Comparison of ENCODE assay signal across 20 cellular contexts in genomic region chr3:148344522-148344921, GRCh38.
DNase-seq lines count a peak whose midpoint lies in the region; ATAC-seq, FAIRE-seq and TF ChIP-seq lines count a peak whose summit lies in the region.
"Had no signal": no experiment of that assay in that cellular context is flagged by ENCODE, and none has a peak within 500 bp of the region (broad histone marks: within the 10 kb centered on the region; RNA-seq: fewer than 3 reads in every experiment).

No MANE protein-coding gene starts in this region.

- TF ChIP-seq EP300 in SK-N-SH (IDR thresholded peaks at IDR 0.05; ENCODE audit: borderline replicate concordance in 1 of 2, low read depth in 1 of 2, low read length in 1 of 2) = no peak

- H3K4me2 ChIP-seq in SK-N-SH = no peak overlapping the region
- H3K4me2 ChIP-seq: A549, BLaER1, GM23338 had no signal

- H3K9ac ChIP-seq in SK-N-SH = no peak overlapping the region
- H3K9ac ChIP-seq: BLaER1 had no signal

- TF ChIP-seq POLR2A in erythroblast (IDR thresholded peaks at IDR 0.05; ENCODE audit: low read length) = no peak

- H3K27ac Mint-ChIP-seq in effector memory CD8-positive, alpha-beta T cell = no peak overlapping the region
- H3K27ac Mint-ChIP-seq: CD14-positive monocyte; CD4-positive, alpha-beta memory T cell; GM23338 had no signal

- no peaks in the 10 kb centered on the region for H3K4me1 ChIP-seq in SK-N-SH (ENCODE audit: control insufficient read depth in 1 of 2, insufficient read depth in 2 of 2, low read depth in 1 of 2, low read length in 1 of 2)
- H3K4me1 ChIP-seq: A549 had no signal

- ATAC-seq in SK-N-SH treated with all-trans-retinoic acid at 6 μM for 48 hours (no peak), HG02588 (IDR thresholded peaks at IDR 0.05; ENCODE audit: unreplicated experiment) (no peak)
- no peak for ATAC-seq in effector memory CD8-positive, alpha-beta T cell (replicated peaks)
- ATAC-seq: A549, GM23338 had no signal

- POLR2A ChIA-PET in SK-N-SH (lab: Yijun Ruan, JAX) = no interaction called here

- H3K9me3 Mint-ChIP-seq in effector memory CD8-positive, alpha-beta T cell = peaks cover 9% of the 10 kb centered on the region in 2 donors

- no peaks in the 10 kb centered on the region for H3K79me2 ChIP-seq in SK-N-SH (ENCODE audit: insufficient read depth)

- H3K4me3 Mint-ChIP-seq in effector memory CD8-positive, alpha-beta T cell = no peak overlapping the region
- H3K4me3 Mint-ChIP-seq: CD14-positive monocyte; CD4-positive, alpha-beta memory T cell; GM23338 had no signal

- DNase-seq in SK-N-SH (no peak), HTR-8/SVneo (ENCODE audit: insufficient read length, low spot score) (peak; percentile 5), foreskin melanocyte (peak; percentile 64), erythroblast (lab: John Stamatoyannopoulos, UW) (no peak)
- DNase-seq in effector memory CD8-positive, alpha-beta T cell = no peak
- DNase-seq: CD4-positive, alpha-beta memory T cell; DMS153; DMS79; GDM1; HCEC 1CT had no signal

- TF ChIP-seq RAD21 in SK-N-SH (IDR thresholded peaks at IDR 0.05; ENCODE audit: low read length) = no peak

- H3K27ac ChIP-seq in SK-N-SH (ENCODE audit: low read depth in 2 of 2, low read length in 1 of 2) = no peak overlapping the region
- H3K27ac ChIP-seq: 22Rv1, A549, BLaER1 had no signal

- H3K36me3 Mint-ChIP-seq in effector memory CD8-positive, alpha-beta T cell (ENCODE audit: insufficient read depth) = no peaks in the 10 kb centered on the region
- H3K36me3 Mint-ChIP-seq: CD14-positive monocyte; CD4-positive, alpha-beta memory T cell had no signal

- no peaks in the 10 kb centered on the region for H3F3A ChIP-seq in SK-N-SH (replicated peaks; ENCODE audit: insufficient read depth)

- no peaks in the 10 kb centered on the region for H3K9me2 ChIP-seq in SK-N-SH

- CTCF ChIA-PET in SK-N-SH (lab: Yijun Ruan, JAX) = no interaction called here

- TF ChIP-seq CTCF in SK-N-SH (IDR thresholded peaks at IDR 0.05) = no peak

- no peaks in the 10 kb centered on the region for H4K20me1 ChIP-seq in SK-N-SH (ENCODE audit: insufficient read depth)
- H4K20me1 ChIP-seq: BLaER1 had no signal

- H2AFZ ChIP-seq in SK-N-SH (ENCODE audit: low read depth) = peak overlapping the region; percentile 13; the same call in 1 of the 2 replicates
- H2AFZ ChIP-seq: GM23338 had no signal

- H3K9me3 ChIP-seq in SK-N-SH = no peaks in the 10 kb centered on the region
- H3K9me3 ChIP-seq: A549 had no signal

- FAIRE-seq in HTR-8/SVneo (lab: Jason Lieb, UNC) = no peak
- FAIRE-seq: A549, GM12892, GM18507, H54 had no signal

- H3K36me3 ChIP-seq in SK-N-SH (replicated peaks in 1 of 2; ENCODE audit: control insufficient read depth in 1 of 2, insufficient read depth in 2 of 2, low read length in 1 of 2) = no peaks in the 10 kb centered on the region
- H3K36me3 ChIP-seq: BLaER1 had no signal

- H3K27me3 ChIP-seq in SK-N-SH (ENCODE audit: insufficient read depth) = no peaks in the 10 kb centered on the region
- H3K27me3 ChIP-seq: BLaER1 had no signal

- H3K4me3 ChIP-seq in SK-N-SH (ENCODE audit: low read depth in 2 of 2, low read length in 1 of 2) = no peak overlapping the region
- H3K4me3 ChIP-seq: A549, BLaER1, GM23338 had no signal

- H3K4me1 Mint-ChIP-seq in effector memory CD8-positive, alpha-beta T cell (ENCODE audit: low read depth in 2 of 2) = no peaks in the 10 kb centered on the region
- H3K4me1 Mint-ChIP-seq: CD14-positive monocyte; CD4-positive, alpha-beta memory T cell; GM23338 had no signal

- WGBS in SK-N-SH (ENCODE audit: low lambda C conversion rate) = 7% methylated on average over 1 of the region's 1 CpG

- no peaks in the 10 kb centered on the region for H3K27me3 Mint-ChIP-seq in effector memory CD8-positive, alpha-beta T cell
- H3K27me3 Mint-ChIP-seq: CD4-positive, alpha-beta memory T cell had no signal

TF ChIP-seq in SK-N-SH, 30 proteins besides CTCF, POLR2A, EP300 and RAD21 (continues in another document):
- TF ChIP-seq IRF3 (IDR thresholded peaks at IDR 0.05; ENCODE audit: low read depth, low read length) (no peak), ZBTB33 (IDR thresholded peaks at IDR 0.05; ENCODE audit: borderline replicate concordance, low read depth) (no peak), USF2 (IDR thresholded peaks at IDR 0.05; ENCODE audit: borderline replicate concordance, low read depth, low read length) (no peak)

TF ChIP-seq in SK-N-SH treated with all-trans-retinoic acid at 6 μM for 48 hours, 23 proteins besides CTCF, POLR2A, EP300 and RAD21 (continues in another document):
- TF ChIP-seq PATZ1 (CRISPR knock-in tag; IDR thresholded peaks at IDR 0.05; ENCODE audit: borderline replicate concordance) = no peak
- no peak for TF ChIP-seq POU6F1 (CRISPR knock-in tag; IDR thresholded peaks at IDR 0.05; ENCODE audit: borderline replicate concordance, low read depth)
- TF ChIP-seq ISL1 (CRISPR knock-in tag; IDR thresholded peaks at IDR 0.05) = no peak
- TF ChIP-seq BACH2 (CRISPR knock-in tag; IDR thresholded peaks at IDR 0.05; ENCODE audit: borderline replicate concordance) = no peak
- no peak for TF ChIP-seq TSHZ2 (CRISPR knock-in tag; IDR thresholded peaks at IDR 0.05)
- no peak for TF ChIP-seq OSR1 (CRISPR knock-in tag; IDR thresholded peaks at IDR 0.05)
- TF ChIP-seq CREB5 (CRISPR knock-in tag; IDR thresholded peaks at IDR 0.05; ENCODE audit: low read depth) = no peak
- no peak for TF ChIP-seq ZNF70 (CRISPR knock-in tag; IDR thresholded peaks at IDR 0.05)
- no peak for TF ChIP-seq ZFP3 (CRISPR knock-in tag; IDR thresholded peaks at IDR 0.05)
- TF ChIP-seq RARB (CRISPR knock-in tag; IDR thresholded peaks at IDR 0.05) = no peak
- no peak for TF ChIP-seq SNAI2 (CRISPR knock-in tag; IDR thresholded peaks at IDR 0.05)
- TF ChIP-seq GLIS3 (CRISPR knock-in tag; IDR thresholded peaks at IDR 0.05) = no peak
- TF ChIP-seq PPARA (CRISPR knock-in tag; IDR thresholded peaks at IDR 0.05; ENCODE audit: borderline replicate concordance) = no peak
- no peak for TF ChIP-seq ZNF565 (CRISPR knock-in tag; conservative IDR thresholded peaks at IDR 0.05; ENCODE audit: low read depth)

Comparison
In these comparisons a context has a peak if more than half of its experiments do, and no peak if none do; other contexts are left out.
1. DNase-seq: peak in HTR-8/SVneo (single experiment) and foreskin melanocyte (single experiment); none in SK-N-SH (single experiment), effector memory CD8-positive, alpha-beta T cell (0 of 3) and erythroblast (0 of 2).